ENCODE assay signal across 14 cellular contexts in genomic region chr12:13499008-13499407, GRCh38.
A peak's percentile ranks its signal among the peaks of the same experiment; 100 is the strongest.
DNase-seq lines count a peak whose midpoint lies in the region; ATAC-seq and TF ChIP-seq lines count a peak whose summit lies in the region.
"Had no signal": no experiment of that assay in that cellular context is flagged by ENCODE, and none has a peak within 500 bp of the region (broad histone marks: within the 10 kb centered on the region; RNA-seq: fewer than 3 reads in every experiment).

No MANE protein-coding gene starts in this region.

- DNase-seq in activated naive CD8-positive, alpha-beta T cell treated with anti-CD3 and anti-CD28 coated beads for 36 hours = no peak
- DNase-seq in activated naive CD8-positive, alpha-beta T cell treated with anti-CD3 and anti-CD28 coated beads, Interleukin-2, amount 50 U/mL, for 24 hours = no peak
- DNase-seq in WTC11 (ENCODE audit: low spot score) (no peak), iPS-NIHi7 (ENCODE audit: extremely low spot score) (peak; percentile 26), LoVo (ENCODE audit: low spot score) (no peak), NCI-H2081 treated with DMSO at 0.1 percent for 48 hours (lab: John Stamatoyannopoulos, UW) (no peak)
- DNase-seq in stimulated activated effector memory CD8-positive, alpha-beta T cell treated with anti-CD3 and anti-CD28 coated beads, Interleukin-12 subunit alpha, Interleukin-12 subunit beta, amount 100 ng/mL, for 72 hours (ENCODE audit: low spot score in 2 of 2) = no peak
- no peak for DNase-seq in activated T-cell treated with anti-CD3 and anti-CD28 coated beads, Interleukin-2, amount 50 U/mL, for 24 hours
- DNase-seq: Caco-2; CD8-positive, alpha-beta memory T cell; DMS53; GOT3 had no signal

- H3K4me3 Mint-ChIP-seq in activated naive CD8-positive, alpha-beta T cell treated with anti-CD3 and anti-CD28 coated beads for 36 hours = no peak overlapping the region
- no peak overlapping the region for H3K4me3 Mint-ChIP-seq in activated naive CD8-positive, alpha-beta T cell treated with anti-CD3 and anti-CD28 coated beads, Interleukin-2, amount 50 U/mL, for 24 hours
- H3K4me3 Mint-ChIP-seq in WTC11 = no peak overlapping the region
- H3K4me3 Mint-ChIP-seq in stimulated activated effector memory CD8-positive, alpha-beta T cell treated with anti-CD3 and anti-CD28 coated beads, Interleukin-12 subunit alpha, Interleukin-12 subunit beta, amount 100 ng/mL, for 72 hours = no peak overlapping the region
- H3K4me3 Mint-ChIP-seq in activated T-cell treated with anti-CD3 and anti-CD28 coated beads, Interleukin-2, amount 50 U/mL, for 24 hours = no peak overlapping the region
- H3K4me3 Mint-ChIP-seq: CD8-positive, alpha-beta memory T cell had no signal

- H3K4me1 Mint-ChIP-seq in activated naive CD8-positive, alpha-beta T cell treated with anti-CD3 and anti-CD28 coated beads for 36 hours = no peaks in the 10 kb centered on the region
- H3K4me1 Mint-ChIP-seq in activated naive CD8-positive, alpha-beta T cell treated with anti-CD3 and anti-CD28 coated beads, Interleukin-2, amount 50 U/mL, for 24 hours = no peaks in the 10 kb centered on the region
- H3K4me1 Mint-ChIP-seq in WTC11 = peaks cover 11% of the 10 kb centered on the region
- no peaks in the 10 kb centered on the region for H3K4me1 Mint-ChIP-seq in stimulated activated effector memory CD8-positive, alpha-beta T cell treated with anti-CD3 and anti-CD28 coated beads, Interleukin-12 subunit alpha, Interleukin-12 subunit beta, amount 100 ng/mL, for 72 hours
- no peaks in the 10 kb centered on the region for H3K4me1 Mint-ChIP-seq in activated T-cell treated with anti-CD3 and anti-CD28 coated beads, Interleukin-2, amount 50 U/mL, for 24 hours (ENCODE audit: low read depth)
- H3K4me1 Mint-ChIP-seq: CD8-positive, alpha-beta memory T cell had no signal

- H3K27ac Mint-ChIP-seq in activated naive CD8-positive, alpha-beta T cell treated with anti-CD3 and anti-CD28 coated beads for 36 hours = peak overlapping the region; percentile 27
- H3K27ac Mint-ChIP-seq in activated naive CD8-positive, alpha-beta T cell treated with anti-CD3 and anti-CD28 coated beads, Interleukin-2, amount 50 U/mL, for 24 hours = no peak overlapping the region
- H3K27ac Mint-ChIP-seq in WTC11 = no peak overlapping the region
- H3K27ac Mint-ChIP-seq in stimulated activated effector memory CD8-positive, alpha-beta T cell treated with anti-CD3 and anti-CD28 coated beads, Interleukin-12 subunit alpha, Interleukin-12 subunit beta, amount 100 ng/mL, for 72 hours = no peak overlapping the region
- H3K27ac Mint-ChIP-seq in activated T-cell treated with anti-CD3 and anti-CD28 coated beads, Interleukin-2, amount 50 U/mL, for 24 hours = no peak overlapping the region

- no peaks in the 10 kb centered on the region for H3K36me3 Mint-ChIP-seq in activated naive CD8-positive, alpha-beta T cell treated with anti-CD3 and anti-CD28 coated beads for 36 hours
- no peaks in the 10 kb centered on the region for H3K36me3 Mint-ChIP-seq in activated naive CD8-positive, alpha-beta T cell treated with anti-CD3 and anti-CD28 coated beads, Interleukin-2, amount 50 U/mL, for 24 hours (ENCODE audit: low read depth)
- H3K36me3 Mint-ChIP-seq in WTC11 = no peaks in the 10 kb centered on the region
- no peaks in the 10 kb centered on the region for H3K36me3 Mint-ChIP-seq in stimulated activated effector memory CD8-positive, alpha-beta T cell treated with anti-CD3 and anti-CD28 coated beads, Interleukin-12 subunit alpha, Interleukin-12 subunit beta, amount 100 ng/mL, for 72 hours
- H3K36me3 Mint-ChIP-seq in activated T-cell treated with anti-CD3 and anti-CD28 coated beads, Interleukin-2, amount 50 U/mL, for 24 hours (ENCODE audit: low read depth) = no peaks in the 10 kb centered on the region
- H3K36me3 Mint-ChIP-seq: CD8-positive, alpha-beta memory T cell had no signal

- POLR2A ChIA-PET in WTC11 (lab: Charles Lee) = interaction anchor here (0.6 to 0.8 kb wide), 2 partner anchors 9 to 11 kb away, joined by 4 to 5 read pairs; no protein-coding TSS in a partner anchor

- H3K9me3 Mint-ChIP-seq in activated naive CD8-positive, alpha-beta T cell treated with anti-CD3 and anti-CD28 coated beads for 36 hours = no peaks in the 10 kb centered on the region
- H3K9me3 Mint-ChIP-seq in activated naive CD8-positive, alpha-beta T cell treated with anti-CD3 and anti-CD28 coated beads, Interleukin-2, amount 50 U/mL, for 24 hours = no peaks in the 10 kb centered on the region
- H3K9me3 Mint-ChIP-seq in WTC11 = peaks cover 4% of the 10 kb centered on the region
- no peaks in the 10 kb centered on the region for H3K9me3 Mint-ChIP-seq in stimulated activated effector memory CD8-positive, alpha-beta T cell treated with anti-CD3 and anti-CD28 coated beads, Interleukin-12 subunit alpha, Interleukin-12 subunit beta, amount 100 ng/mL, for 72 hours
- H3K9me3 Mint-ChIP-seq in activated T-cell treated with anti-CD3 and anti-CD28 coated beads, Interleukin-2, amount 50 U/mL, for 24 hours = no peaks in the 10 kb centered on the region

- no peak for ATAC-seq in activated naive CD8-positive, alpha-beta T cell treated with anti-CD3 and anti-CD28 coated beads, Interleukin-2, amount 50 U/mL, for 24 hours
- ATAC-seq in WTC11 = peak; percentile 70
- ATAC-seq in stimulated activated effector memory CD8-positive, alpha-beta T cell treated with anti-CD3 and anti-CD28 coated beads, Interleukin-12 subunit alpha, Interleukin-12 subunit beta, amount 100 ng/mL, for 72 hours = peak; percentile 32
- ATAC-seq: GM12878, HCT116 had no signal

- CTCF ChIA-PET in WTC11 (lab: Charles Lee) = interaction anchor here (0.8 to 1.0 kb wide), 4 partner anchors 35 to 243 kb away, joined by 3 to 4 read pairs (median 4); no protein-coding TSS in a partner anchor

- peaks cover 12% of the 10 kb centered on the region for H3K27me3 Mint-ChIP-seq in activated naive CD8-positive, alpha-beta T cell treated with anti-CD3 and anti-CD28 coated beads for 36 hours
- peaks cover 6% of the 10 kb centered on the region for H3K27me3 Mint-ChIP-seq in activated naive CD8-positive, alpha-beta T cell treated with anti-CD3 and anti-CD28 coated beads, Interleukin-2, amount 50 U/mL, for 24 hours
- no peaks in the 10 kb centered on the region; the same call in 1 of the 2 replicates for H3K27me3 Mint-ChIP-seq in WTC11 (ENCODE audit: low read depth)
- peaks cover 3% of the 10 kb centered on the region for H3K27me3 Mint-ChIP-seq in activated T-cell treated with anti-CD3 and anti-CD28 coated beads, Interleukin-2, amount 50 U/mL, for 24 hours

- no peak for TF ChIP-seq CTCF in WTC11 (IDR thresholded peaks at IDR 0.05)

TF ChIP-seq in WTC11, 78 proteins besides CTCF, POLR2A, EP300 and RAD21 (continues in another document):
- no peak for TF ChIP-seq ZNF232 (CRISPR knock-in tag; IDR thresholded peaks at IDR 0.05)
- TF ChIP-seq ZNF317 (CRISPR knock-in tag; IDR thresholded peaks at IDR 0.05; ENCODE audit: borderline replicate concordance, low read depth) = no peak
- no peak for TF ChIP-seq FOXP1 (CRISPR knock-in tag; IDR thresholded peaks at IDR 0.05; ENCODE audit: borderline replicate concordance)
- no peak for TF ChIP-seq ZNF532 (CRISPR knock-in tag; IDR thresholded peaks at IDR 0.05; ENCODE audit: borderline replicate concordance)
- TF ChIP-seq PREB (CRISPR knock-in tag; IDR thresholded peaks at IDR 0.05; ENCODE audit: borderline replicate concordance) = no peak
- no peak for TF ChIP-seq MXD4 (CRISPR knock-in tag; IDR thresholded peaks at IDR 0.05; ENCODE audit: borderline replicate concordance)
